Comparison of ENCODE assay signal across 9 cellular contexts in the genomic region with DNA sequence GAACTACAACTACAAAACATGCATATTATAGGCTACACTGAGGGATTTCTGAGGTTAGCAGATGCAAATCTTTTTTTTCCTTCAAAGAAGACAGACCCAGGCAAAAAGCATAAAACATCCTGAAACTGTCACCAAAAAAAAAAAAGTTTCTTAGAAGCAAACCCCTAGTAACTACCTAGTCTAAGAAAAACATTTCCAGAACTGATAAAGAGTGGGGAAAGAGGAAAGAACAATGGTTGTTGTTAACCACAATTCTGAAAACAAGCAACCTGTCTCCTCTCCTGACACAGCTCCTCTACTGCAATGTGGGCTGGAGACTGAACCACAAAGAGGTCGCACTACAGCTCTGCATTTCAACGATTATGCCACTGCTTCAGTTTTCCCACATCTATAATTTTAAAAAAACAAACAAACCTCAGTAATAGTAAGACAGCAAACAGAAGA. TPM values are rescaled to one million over a fixed set of nuclear protein-coding genes. Genes with fewer than 3 reads are reported as not detected.
A peak's percentile ranks its signal among the peaks of the same experiment; 100 is the strongest.
DNase-seq lines count a peak whose midpoint lies in the region; ATAC-seq and TF ChIP-seq lines count a peak whose summit lies in the region.
"Had no signal": no experiment of that assay in that cellular context is flagged by ENCODE, and none has a peak within 500 bp of the region (broad histone marks: within the 10 kb centered on the region; RNA-seq: fewer than 3 reads in every experiment).

No MANE protein-coding gene starts in this region.

- intact Hi-C loops in sciatic nerve (cut with DNase I) = no loop called here

- H3K36me3 ChIP-seq in GM06990 (ENCODE audit: control insufficient read depth, insufficient read depth, low read length) = no peaks in the 10 kb centered on the region

- no peak overlapping the region for H3K4me3 ChIP-seq in GM06990 (replicated peaks; ENCODE audit: low read depth, low read length)

- no peaks in the 10 kb centered on the region for H3K36me3 Mint-ChIP-seq in activated naive CD8-positive, alpha-beta T cell

- H3K4me1 Mint-ChIP-seq in activated naive CD8-positive, alpha-beta T cell (ENCODE audit: low read depth) = peaks cover 76% of the 10 kb centered on the region
- H3K4me1 Mint-ChIP-seq in stimulated activated naive CD8-positive, alpha-beta T cell treated with anti-CD3 and anti-CD28 coated beads, Interleukin-15, amount 100 ng/mL, for 72 hours = peaks cover 71% of the 10 kb centered on the region

- DNase-seq in GM06990 (ENCODE audit: extremely low read depth, insufficient read length) (peak; percentile 61), NCI-H446 treated with DMSO at 0.1 percent for 48 hours (lab: John Stamatoyannopoulos, UW) (no peak), sciatic nerve (ENCODE audit: low spot score) (no peak), CD1c-positive myeloid dendritic cell (ENCODE audit: extremely low spot score) (no peak)
- DNase-seq in stimulated activated naive CD8-positive, alpha-beta T cell treated with anti-CD3 and anti-CD28 coated beads, Interleukin-15, amount 100 ng/mL, for 72 hours = peak; percentile 30 to 57

- peak overlapping the region; percentile 76 for H3K4me3 Mint-ChIP-seq in activated naive CD8-positive, alpha-beta T cell
- H3K4me3 Mint-ChIP-seq in stimulated activated naive CD8-positive, alpha-beta T cell treated with anti-CD3 and anti-CD28 coated beads, Interleukin-15, amount 100 ng/mL, for 72 hours = peak overlapping the region; percentile 46 to 65

- peak overlapping the region; percentile 93 for H3K27ac Mint-ChIP-seq in activated naive CD8-positive, alpha-beta T cell
- peak overlapping the region; percentile 49 to 51 for H3K27ac Mint-ChIP-seq in stimulated activated naive CD8-positive, alpha-beta T cell treated with anti-CD3 and anti-CD28 coated beads, Interleukin-15, amount 100 ng/mL, for 72 hours

- no peaks in the 10 kb centered on the region for H3K27me3 Mint-ChIP-seq in activated naive CD8-positive, alpha-beta T cell
- no peaks in the 10 kb centered on the region for H3K27me3 Mint-ChIP-seq in stimulated activated naive CD8-positive, alpha-beta T cell treated with anti-CD3 and anti-CD28 coated beads, Interleukin-15, amount 100 ng/mL, for 72 hours

- peak; percentile 2 for TF ChIP-seq CTCF in GM06990 (IDR thresholded peaks at IDR 0.05; ENCODE audit: insufficient read depth, low read length, poor library complexity, severe bottlenecking)

- H3K9me3 Mint-ChIP-seq in activated naive CD8-positive, alpha-beta T cell (ENCODE audit: low read depth) = no peaks in the 10 kb centered on the region
- no peaks in the 10 kb centered on the region for H3K9me3 Mint-ChIP-seq in stimulated activated naive CD8-positive, alpha-beta T cell treated with anti-CD3 and anti-CD28 coated beads, Interleukin-15, amount 100 ng/mL, for 72 hours

- no peaks in the 10 kb centered on the region for H3K27me3 ChIP-seq in GM06990 (replicated peaks; ENCODE audit: control insufficient read depth, insufficient read depth, low read length)

- ATAC-seq in GM19468 (IDR thresholded peaks at IDR 0.05; ENCODE audit: extremely low read depth, unreplicated experiment) (peak; percentile 55), HG03558 (IDR thresholded peaks at IDR 0.05; ENCODE audit: extremely low read depth, unreplicated experiment) (peak; percentile 55), sciatic nerve (no peak)
- peak; percentile 93 for ATAC-seq in stimulated activated naive CD8-positive, alpha-beta T cell treated with anti-CD3 and anti-CD28 coated beads, Interleukin-15, amount 100 ng/mL, for 72 hours
- ATAC-seq: HCT116 had no signal

RNA-seq across cellular contexts. Expression of gene DENND5A, which starts 15.0 kb away (rescaled TPM):
- total RNA-seq in sciatic nerve = 147 TPM

Comparison
In these comparisons a context has a peak if more than half of its experiments do, and no peak if none do; other contexts are left out.
1. DNase-seq: peak in GM06990 (single experiment) and stimulated activated naive CD8-positive, alpha-beta T cell treated with anti-CD3 and anti-CD28 coated beads, Interleukin-15, amount 100 ng/mL, for 72 hours (2 of 2); none in NCI-H446 treated with DMSO at 0.1 percent for 48 hours (single experiment), sciatic nerve (single experiment) and CD1c-positive myeloid dendritic cell (single experiment).